ENCODE assay signal across 8 cellular contexts in genomic region chr12:12356886-12357696, GRCh38. TPM values are rescaled to one million over a fixed set of nuclear protein-coding genes. Genes with fewer than 3 reads are reported as not detected.
DNase-seq lines count a peak whose midpoint lies in the region; ATAC-seq and TF ChIP-seq lines count a peak whose summit lies in the region.

BORCS5 (plus strand) TSS chr12:12357078; CDS start chr12:12357452, 374 bp downstream.

- H3K4me1 ChIP-seq in ovary (ENCODE audit: insufficient read depth) (peaks cover 2% of the 10 kb centered on the region), thyroid gland (peaks cover 7 to 11% of the 10 kb centered on the region in 2 donors)

- peak; percentile 96 for DNase-seq in NCI-H128 (lab: John Stamatoyannopoulos, UW; ENCODE audit: unreplicated experiment)
- peak; percentile 93 for DNase-seq in activated naive CD8-positive, alpha-beta T cell treated with anti-CD3 and anti-CD28 coated beads, Interleukin-2, amount 50 U/mL, for 16 hours (ENCODE audit: low read depth, low spot score)
- peak; percentile 100 for DNase-seq in Right ventricle myocardium inferior (ENCODE audit: missing footprints)
- DNase-seq in ovary: peak; percentile 94 to 96 (median 94)
- DNase-seq in thyroid gland: peak; percentile 98

- H3K9ac ChIP-seq in SU-DHL-6 (ENCODE audit: low read length): peak within 1 kb of the TSS; percentile 88

- 0 to 1% (median 0%) methylated on average over 37 to 70 of the region's 70 CpGs for WGBS in ovary, 3 donors
- WGBS in thyroid gland, 2 donors: 0 to 1% methylated on average over 16 to 23 of the region's 70 CpGs

- peak; percentile 49 for TF ChIP-seq EP300 in ovary (IDR thresholded peaks at IDR 0.05)

- TF ChIP-seq POLR2A in ovary (IDR thresholded peaks at IDR 0.05) (peak; percentile 97), thyroid gland (IDR thresholded peaks at IDR 0.05) (peak; percentile 62 to 99)

- peak within 1 kb of the TSS; percentile 99 for H3K4me2 ChIP-seq in SU-DHL-6 (ENCODE audit: low read depth, low read length, poor library complexity, severe bottlenecking)

- peak within 1 kb of the TSS; percentile 63 for H3K4me3 ChIP-seq in SU-DHL-6 (ENCODE audit: insufficient read depth, low read length, poor library complexity, severe bottlenecking)
- H3K4me3 ChIP-seq in ovary: peak within 1 kb of the TSS; percentile 97
- peak within 1 kb of the TSS; percentile 53 to 95 (median 82) for H3K4me3 ChIP-seq in thyroid gland (replicated peaks in 1 of 3)

- H3K36me3 ChIP-seq in SU-DHL-6 (ENCODE audit: low read length): no peaks in the 10 kb centered on the region
- no peaks in the 10 kb centered on the region for H3K36me3 ChIP-seq in ovary
- H3K36me3 ChIP-seq in thyroid gland: no peaks in the 10 kb centered on the region

- ATAC-seq in HG02759 (IDR thresholded peaks at IDR 0.05; ENCODE audit: unreplicated experiment) (peak; percentile 91), Right ventricle myocardium inferior (peak; percentile 99)

- no peaks in the 10 kb centered on the region for H3K9me2 ChIP-seq in SU-DHL-6 (replicated peaks; ENCODE audit: insufficient read depth, low read length)

- H2AFZ ChIP-seq in SU-DHL-6 (ENCODE audit: low read depth, low read length, severe bottlenecking): peak within 1 kb of the TSS; percentile 82

- H3K27me3 ChIP-seq in SU-DHL-6 (ENCODE audit: low read length) (no peaks in the 10 kb centered on the region), ovary (no peaks in the 10 kb centered on the region), thyroid gland (no peaks in the 10 kb centered on the region)

- peaks cover 13% of the 10 kb centered on the region for H3F3A ChIP-seq in SU-DHL-6 (ENCODE audit: insufficient read depth)

- no peaks in the 10 kb centered on the region for H3K9me3 ChIP-seq in SU-DHL-6 (ENCODE audit: insufficient read depth, low read length)
- H3K9me3 ChIP-seq in ovary: no peaks in the 10 kb centered on the region
- no peaks in the 10 kb centered on the region for H3K9me3 ChIP-seq in thyroid gland

- TF ChIP-seq CTCF in GM12873 (IDR thresholded peaks at IDR 0.05; ENCODE audit: insufficient read depth, low read depth, low read length, missing control alignments): peak; percentile 17
- TF ChIP-seq CTCF in SU-DHL-6 (IDR thresholded peaks at IDR 0.05; ENCODE audit: insufficient read depth, low read length, poor library complexity, severe bottlenecking): no peak
- peak in 1 of 3 donors; percentile 23 for TF ChIP-seq CTCF in ovary (IDR thresholded peaks at IDR 0.05)
- peak in 2 of 6 experiments; percentile 5 to 32 for TF ChIP-seq CTCF in thyroid gland (IDR thresholded peaks at IDR 0.05)

- H3K27ac ChIP-seq in SU-DHL-6 (ENCODE audit: low read depth, low read length) (peak within 1 kb of the TSS; percentile 84), ovary (peak within 1 kb of the TSS; percentile 85 to 95), thyroid gland (peak within 1 kb of the TSS; percentile 65 to 96 (median 92))

- no peaks in the 10 kb centered on the region for H4K20me1 ChIP-seq in SU-DHL-6 (ENCODE audit: low read depth, low read length)

- H3K79me2 ChIP-seq in SU-DHL-6 (ENCODE audit: insufficient read depth, low read length): peaks cover 10% of the 10 kb centered on the region

- intact Hi-C loops in Right ventricle myocardium inferior (cut with DNase I) (no loop called here), ovary (cut with DNase I) (no loop called here), thyroid gland (cut with DNase I) (no loop called here)

RNA-seq across cellular contexts. Expression of gene BORCS5, which starts in this region (rescaled TPM):
- total RNA-seq in Right ventricle myocardium inferior (7.4 TPM), ovary (10 to 100 TPM in 6 of 7 donors, 1 to 10 TPM in 1; 6.2 to 20.4 (median 11.6) TPM), thyroid gland (10 to 100 TPM; 10.3 to 23.7 (median 19.6) TPM)
- polyA plus RNA-seq in ovary: 1 to 10 TPM; 7.2 to 9.7 TPM

Comparison
In these comparisons a context has a peak if more than half of its experiments do, and no peak if none do; other contexts are left out.
1. Peak in every context shown above with its lines: DNase-seq, ATAC-seq, H3K4me3 ChIP-seq and H3K27ac ChIP-seq.